ENCODE assay signal across 8 cellular contexts in genomic region chr19:16988661-16989060, GRCh38. TPM values are rescaled to one million over a fixed set of nuclear protein-coding genes. Genes with fewer than 3 reads are reported as not detected.
"Had no signal": no experiment of that assay in that cellular context is flagged by ENCODE, and none has a peak within 500 bp of the region (broad histone marks: within the 10 kb centered on the region; RNA-seq: fewer than 3 reads in every experiment).

No MANE protein-coding gene starts in this region.

- H3K4me3 ChIP-seq: GM23338 had no signal

- ATAC-seq: GM23338, HepG2 had no signal

- H3K4me3 Mint-ChIP-seq: GM23338, H9, HFFc6, IgD-negative memory B cell had no signal

- H3K4me2 ChIP-seq: GM23338 had no signal

- H3K4me1 Mint-ChIP-seq: GM23338, H9, IgD-negative memory B cell had no signal

- H3K36me3 Mint-ChIP-seq: IgD-negative memory B cell had no signal

- H3K27ac Mint-ChIP-seq: GM23338, H9, HFFc6, IgD-negative memory B cell had no signal

- H3K27ac ChIP-seq: HL-60 had no signal

- DNase-seq: H9, HCEC 1CT, HFFc6 had no signal

- H2AFZ ChIP-seq: GM23338 had no signal

RNA-seq across cellular contexts. Expression of gene CPAMD8, which starts 37.9 kb away (rescaled TPM):
- total RNA-seq: HT1080 had no signal
